8 cellular contexts compared by ENCODE assay signal in genomic region chr12:2794261-2794735, GRCh38. TPM values are rescaled to one million over a fixed set of nuclear protein-coding genes. Genes with fewer than 3 reads are reported as not detected.
A peak's percentile ranks its signal among the peaks of the same experiment; 100 is the strongest.
DNase-seq lines count a peak whose midpoint lies in the region; ATAC-seq and TF ChIP-seq lines count a peak whose summit lies in the region.

No MANE protein-coding gene starts in this region.

- H3K9ac ChIP-seq in duodenal mucosa (ENCODE audit: low read depth in 1 of 2, low read length in 2 of 2) = peak overlapping the region; percentile 62 to 76

- H3K36me3 Mint-ChIP-seq in GM23338 (ENCODE audit: low read depth) = peaks cover 34% of the 10 kb centered on the region
- H3K36me3 Mint-ChIP-seq in T-cell = peaks cover 14% of the 10 kb centered on the region
- peaks cover 22% of the 10 kb centered on the region for H3K36me3 Mint-ChIP-seq in stimulated activated memory B cell treated with anti-CD40 and anti-IgM and Interleukin-4, amounts not matched to agents 10 μg/mL and 1 μg/mL and 100 μg/mL, for 72 hours

- peak; percentile 18 for DNase-seq in BE2C
- DNase-seq in GM23338 (ENCODE audit: low spot score) = peak; percentile 63
- peak in 12 of 34 experiments; percentile 8 to 30 (median 15) for DNase-seq in T-cell
- DNase-seq in lower lobe of right lung = peak; percentile 54
- DNase-seq in HK-2 (ENCODE audit: unreplicated experiment) = no peak
- DNase-seq in GM10248 (ENCODE audit: extremely low spot score) = no peak

- H3F3A ChIP-seq in GM23338 (replicated peaks; ENCODE audit: low read depth) = peaks cover 31% of the 10 kb centered on the region

- no peaks in the 10 kb centered on the region for H3K27me3 ChIP-seq in BE2C
- H3K27me3 ChIP-seq in GM23338 (ENCODE audit: insufficient read depth) = no peaks in the 10 kb centered on the region
- no peaks in the 10 kb centered on the region for H3K27me3 ChIP-seq in duodenal mucosa (ENCODE audit: control insufficient read depth in 1 of 2, insufficient read depth in 2 of 2, low read length in 2 of 2)
- H3K27me3 ChIP-seq in lower lobe of right lung (ENCODE audit: low read depth) = no peaks in the 10 kb centered on the region

- CTCF ChIA-PET in T-cell (lab: Charles Lee) (interaction anchor here in 1 of 2 donors (0.8 to 1.0 kb wide), 2 partner anchors 10 to 103 kb away, joined by 3 to 4 read pairs; no protein-coding TSS in a partner anchor), GM10248 (lab: Yijun Ruan, JAX) (interaction anchor here (1.0 to 3.8 kb wide), 4 partner anchors 11 to 83 kb away, joined by 3 to 19 read pairs (median 10); partner anchors contain the start of genes FOXM1 and RHNO1)

- POLR2A ChIA-PET in T-cell (lab: Charles Lee) (interaction anchor here in 1 of 2 donors (0.5 to 0.7 kb wide), 3 partner anchors 17 to 98 kb away, joined by 3 to 7 read pairs (median 4); no protein-coding TSS in a partner anchor), GM10248 (lab: Yijun Ruan, JAX) (interaction anchor here (0.5 to 0.8 kb wide), 2 partner anchors 17 to 84 kb away, joined by 3 to 4 read pairs; no protein-coding TSS in a partner anchor)

- H3K27me3 Mint-ChIP-seq in GM23338 (ENCODE audit: insufficient read depth, low read depth, poor library complexity) (peaks cover 16% of the 10 kb centered on the region), T-cell (no peaks in the 10 kb centered on the region)
- H3K27me3 Mint-ChIP-seq in stimulated activated memory B cell treated with anti-CD40 and anti-IgM and Interleukin-4, amounts not matched to agents 10 μg/mL and 1 μg/mL and 100 μg/mL, for 72 hours = no peaks in the 10 kb centered on the region

- ATAC-seq in GM23338 = peak; percentile 57
- ATAC-seq in T-cell (replicated peaks in 1 of 4) = peak; percentile 1 to 17 (median 4)
- ATAC-seq in lower lobe of right lung = peak; percentile 24 to 44
- peak; percentile 48 for ATAC-seq in stimulated activated memory B cell treated with anti-CD40 and anti-IgM and Interleukin-4, amounts not matched to agents 10 μg/mL and 1 μg/mL and 100 μg/mL, for 72 hours

- no peak for TF ChIP-seq CTCF in BE2C (IDR thresholded peaks at IDR 0.05; ENCODE audit: low read depth, low read length)
- no peak for TF ChIP-seq CTCF in GM23338 (conservative IDR thresholded peaks at IDR 0.05; ENCODE audit: low read depth in 2 of 2)
- TF ChIP-seq CTCF in lower lobe of right lung (IDR thresholded peaks at IDR 0.05) = no peak
- TF ChIP-seq CTCF in GM10248 (IDR thresholded peaks at IDR 0.05; ENCODE audit: control extremely low read depth, extremely low read depth, low read depth, missing control alignments) = no peak

- peak overlapping the region; percentile 77 for H3K4me2 ChIP-seq in GM23338

- H3K4me1 ChIP-seq in BE2C (peaks cover 4% of the 10 kb centered on the region; the same call in 1 of the 2 replicates), GM23338 (ENCODE audit: insufficient read depth) (peaks cover 24% of the 10 kb centered on the region), duodenal mucosa (ENCODE audit: control insufficient read depth in 1 of 2, insufficient read depth in 2 of 2, low read length in 2 of 2) (peaks cover 27 to 28% of the 10 kb centered on the region in 2 donors), lower lobe of right lung (peaks cover 29% of the 10 kb centered on the region)

- H3K36me3 ChIP-seq in BE2C (peaks cover 34% of the 10 kb centered on the region), GM23338 (ENCODE audit: insufficient read depth) (peaks cover 30% of the 10 kb centered on the region), duodenal mucosa (ENCODE audit: control insufficient read depth in 1 of 2, insufficient read depth in 2 of 2, low read length in 2 of 2) (peaks cover 17 to 21% of the 10 kb centered on the region in 2 donors), lower lobe of right lung (peaks cover 22% of the 10 kb centered on the region)

- peak overlapping the region; percentile 79; the same call in 1 of the 2 replicates for H3K27ac ChIP-seq in GM23338 (ENCODE audit: low read depth)
- H3K27ac ChIP-seq in duodenal mucosa (ENCODE audit: low read depth, low read length) = peak overlapping the region; percentile 65
- H3K27ac ChIP-seq in lower lobe of right lung = peak overlapping the region; percentile 46

- peaks cover 5% of the 10 kb centered on the region; the same call in 1 of the 3 replicates for H3K9me3 Mint-ChIP-seq in GM23338
- no peaks in the 10 kb centered on the region for H3K9me3 Mint-ChIP-seq in T-cell
- no peaks in the 10 kb centered on the region for H3K9me3 Mint-ChIP-seq in stimulated activated memory B cell treated with anti-CD40 and anti-IgM and Interleukin-4, amounts not matched to agents 10 μg/mL and 1 μg/mL and 100 μg/mL, for 72 hours

- H4K20me1 ChIP-seq in GM23338 (replicated peaks; ENCODE audit: insufficient read depth) = peaks cover 29% of the 10 kb centered on the region

- no peak overlapping the region for H3K27ac Mint-ChIP-seq in GM23338
- no peak overlapping the region for H3K27ac Mint-ChIP-seq in T-cell
- H3K27ac Mint-ChIP-seq in stimulated activated memory B cell treated with anti-CD40 and anti-IgM and Interleukin-4, amounts not matched to agents 10 μg/mL and 1 μg/mL and 100 μg/mL, for 72 hours = peak overlapping the region; percentile 72

- H3K9me2 ChIP-seq in GM23338 (ENCODE audit: insufficient read depth) = no peaks in the 10 kb centered on the region

- H3K79me2 ChIP-seq in GM23338 (replicated peaks; ENCODE audit: insufficient read depth) = peaks cover 35% of the 10 kb centered on the region

- H3K4me3 ChIP-seq in BE2C (ENCODE audit: low read depth, low read length) (peak overlapping the region; percentile 94), GM23338 (peak overlapping the region; percentile 91), duodenal mucosa (ENCODE audit: low read depth in 1 of 2, low read length in 2 of 2) (peak overlapping the region; percentile 68 to 83), lower lobe of right lung (peak overlapping the region; percentile 86)

- H3K4me1 Mint-ChIP-seq in GM23338 = peaks cover 32% of the 10 kb centered on the region
- peaks cover 18 to 28% (median 25%) of the 10 kb centered on the region in 3 donors for H3K4me1 Mint-ChIP-seq in T-cell
- H3K4me1 Mint-ChIP-seq in stimulated activated memory B cell treated with anti-CD40 and anti-IgM and Interleukin-4, amounts not matched to agents 10 μg/mL and 1 μg/mL and 100 μg/mL, for 72 hours = peaks cover 22% of the 10 kb centered on the region

- H3K9me3 ChIP-seq in BE2C (no peaks in the 10 kb centered on the region), duodenal mucosa (ENCODE audit: control insufficient read depth in 1 of 2, low read length in 2 of 2) (no peaks in the 10 kb centered on the region), lower lobe of right lung (no peaks in the 10 kb centered on the region)

- intact Hi-C loops in lower lobe of right lung (cut with DNase I) = no loop called here

- H2AFZ ChIP-seq in GM23338 = peak overlapping the region; percentile 80

- H3K4me3 Mint-ChIP-seq in GM23338 (peak overlapping the region; percentile 77), T-cell (peak overlapping the region; percentile 76 to 83 (median 82))
- peak overlapping the region; percentile 85 for H3K4me3 Mint-ChIP-seq in stimulated activated memory B cell treated with anti-CD40 and anti-IgM and Interleukin-4, amounts not matched to agents 10 μg/mL and 1 μg/mL and 100 μg/mL, for 72 hours

TF ChIP-seq in GM23338, 12 proteins besides CTCF, POLR2A, EP300 and RAD21 (continues in another document):
- TF ChIP-seq ZNF114 (CRISPR knock-in tag; IDR thresholded peaks at IDR 0.05) = no peak

RNA-seq across cellular contexts. Expression of gene FKBP4, which starts 0.5 kb away (rescaled TPM):
- polyA plus RNA-seq in BE2C (2012; ENCODE audit: insufficient read depth, insufficient read length, low read depth) = 118 TPM
- 203 and 223 TPM in 2 replicates for total RNA-seq in GM23338 (2014; rRNA removed; shearing (Covaris generic))
- polyA plus RNA-seq in GM23338 (2016; fragmentation: Nextera tagmentation; extraction: Ambion mirVana) = 117 and 126 TPM in 2 replicates
- 10 to 100 TPM; 47.7 to 61.3 (median 52.5) TPM for total RNA-seq in T-cell
- 62.2 TPM for total RNA-seq in lower lobe of right lung

RNA-seq across cellular contexts. Expression of gene ITFG2, which starts 18.2 kb away (rescaled TPM):
- 73.8 TPM for polyA plus RNA-seq in BE2C (2012; ENCODE audit: insufficient read depth, insufficient read length, low read depth)
- total RNA-seq in GM23338 (2014; rRNA removed; shearing (Covaris generic)) = 17.3 and 19.8 TPM in 2 replicates
- 32.6 and 41.2 TPM in 2 replicates for polyA plus RNA-seq in GM23338 (2016; fragmentation: Nextera tagmentation; extraction: Ambion mirVana)
- total RNA-seq in T-cell = 100 to 1,000 TPM in 2 of 5 donors, 10 to 100 TPM in 3; 84.5 to 111 (median 93.4) TPM
- total RNA-seq in lower lobe of right lung = 43.8 TPM

RNA-seq across cellular contexts. Expression of gene NRIP2, which starts 40.5 kb away (rescaled TPM):
- 5.7 TPM for polyA plus RNA-seq in BE2C (2012; ENCODE audit: insufficient read depth, insufficient read length, low read depth)
- not detected in 2 replicates for total RNA-seq in GM23338 (2014; rRNA removed; shearing (Covaris generic))
- 0.40 and 0.66 TPM in 2 replicates for polyA plus RNA-seq in GM23338 (2016; fragmentation: Nextera tagmentation; extraction: Ambion mirVana)
- total RNA-seq in T-cell (not detected), lower lobe of right lung (0.77 TPM)

Comparison
In these comparisons a context has a peak if more than half of its experiments do, and no peak if none do; other contexts are left out.
1. DNase-seq: peak in BE2C (single experiment), GM23338 (single experiment) and lower lobe of right lung (single experiment); none in HK-2 (single experiment) and GM10248 (single experiment).
2. ATAC-seq: peak in every context shown above with its lines; median percentile 57 in GM23338; 48 in stimulated activated memory B cell treated with anti-CD40 and anti-IgM and Interleukin-4, amounts not matched to agents 10 μg/mL and 1 μg/mL and 100 μg/mL, for 72 hours; 34 in lower lobe of right lung; 4 in T-cell.
3. Peak in every context shown above with its lines, with median percentiles within 50 percentile points of each other: H3K4me3 ChIP-seq, H3K27ac ChIP-seq and H3K4me3 Mint-ChIP-seq.